ENCODE assay signal across 14 cellular contexts in the genomic region with DNA sequence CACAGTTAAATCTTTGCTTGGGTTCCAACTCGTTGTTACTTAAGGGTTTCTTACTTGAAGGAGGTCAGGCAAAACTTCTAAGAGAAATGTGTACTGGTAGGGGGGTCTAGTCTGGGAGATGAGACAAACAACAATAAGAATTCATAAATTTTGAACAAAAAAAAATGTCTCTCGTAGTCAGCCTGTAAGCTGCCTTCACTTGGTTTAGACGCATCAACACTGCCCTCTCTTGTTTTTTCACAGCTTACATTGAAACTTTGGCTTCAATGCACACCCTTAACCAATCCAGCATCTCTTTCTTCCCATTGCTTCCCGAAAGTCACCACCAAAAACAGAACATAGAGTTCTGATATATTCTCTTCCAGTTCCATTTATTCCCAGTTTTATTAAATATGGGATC.
DNase-seq lines count a peak whose midpoint lies in the region; ATAC-seq, FAIRE-seq and TF ChIP-seq lines count a peak whose summit lies in the region.
"Had no signal": no experiment of that assay in that cellular context is flagged by ENCODE, and none has a peak within 500 bp of the region (broad histone marks: within the 10 kb centered on the region; RNA-seq: fewer than 3 reads in every experiment).

No MANE protein-coding gene starts in this region.

- no TSS peak for BruUV-seq in HepG2 (replicated peaks; lab: Mats Ljungman, UMichigan)

- in situ Hi-C loops in HepG2 (cut with HindIII; ENCODE audit: extremely low pct_ligation_motif_present, low pct_unique_long_range_greater_than_20kb): loop anchor here (25.0 kb wide), 1 partner anchor 841 kb away; no protein-coding TSS in a partner anchor

- no peak overlapping the region for H3K9ac ChIP-seq in HepG2 (ENCODE audit: insufficient read depth, low read depth, low read length)

- no peaks in the 10 kb centered on the region for H3K79me2 ChIP-seq in HepG2 (ENCODE audit: insufficient read depth, low read length)

- DNase-seq in HepG2 (ENCODE audit: low spot score) (no peak), right lobe of liver (no peak), RPMI7951 (ENCODE audit: low read depth) (peak; percentile 3), fibroblast of pulmonary artery (ENCODE audit: low read depth) (peak; percentile 88), urothelium cell line (ENCODE audit: low spot score) (peak; percentile 14), NCI-H187 treated with DMSO at 0.1 percent for 48 hours (lab: John Stamatoyannopoulos, UW) (no peak), kidney glomerular epithelial cell (lab: John Stamatoyannopoulos, UW) (no peak)
- DNase-seq: activated CD8-positive, alpha-beta memory T cell treated with anti-CD3 and anti-CD28 coated beads for 24 hours; CD4-positive, alpha-beta T cell; left lung; NK-92 treated with Interleukin-12 subunit alpha and Interleukin-12 subunit beta, amount 100 ng/mL, for 24 hours had no signal

- no peaks in the 10 kb centered on the region for H3K36me3 ChIP-seq in HepG2 (replicated peaks in 1 of 2; ENCODE audit: control insufficient read depth in 1 of 2, insufficient read depth in 2 of 2, low read length in 2 of 2)
- H3K36me3 ChIP-seq in right lobe of liver: no peaks in the 10 kb centered on the region
- H3K36me3 ChIP-seq: left lung, thoracic aorta had no signal

- no peak overlapping the region for H2AFZ ChIP-seq in HepG2 (ENCODE audit: low read length)

- no peak overlapping the region for H3K27ac ChIP-seq in HepG2 (ENCODE audit: extremely low read length, insufficient read depth, low read length)
- no peak overlapping the region for H3K27ac ChIP-seq in right lobe of liver
- H3K27ac ChIP-seq: coronary artery, left lung, thoracic aorta had no signal

- no peak overlapping the region for H3K4me2 ChIP-seq in HepG2 (ENCODE audit: low read depth, low read length)

- no peaks in the 10 kb centered on the region for H4K20me1 ChIP-seq in HepG2 (ENCODE audit: insufficient read depth, low read length)

- 8% methylated on average over 4 of the region's 4 CpGs for WGBS in HepG2 (ENCODE audit: low lambda C conversion rate)
- WGBS in right lobe of liver (ENCODE audit: insufficient coverage, low coverage, low lambda C conversion rate, missing lambda C conversion rate): 20% methylated on average over 4 of the region's 4 CpGs

- POLR2A ChIA-PET in HepG2 (lab: Yijun Ruan, JAX): no interaction called here

- TF ChIP-seq CTCF in HepG2 (CRISPR knock-in tag; IDR thresholded peaks at IDR 0.05) (peak; percentile 43), right lobe of liver (IDR thresholded peaks at IDR 0.05) (no peak), fibroblast of pulmonary artery (IDR thresholded peaks at IDR 0.05; ENCODE audit: low read length, missing control alignments) (peak; percentile 62)

- H3K27me3 ChIP-seq in HepG2 (ENCODE audit: control insufficient read depth in 1 of 2, insufficient read depth in 2 of 2, low read length in 2 of 2) (no peaks in the 10 kb centered on the region), right lobe of liver (no peaks in the 10 kb centered on the region)
- H3K27me3 ChIP-seq: left lung had no signal

- FAIRE-seq in HepG2 (lab: Jason Lieb, UNC) (peak; percentile 18), urothelium cell line (lab: Jason Lieb, UNC) (no peak)

- ATAC-seq in HepG2: peak; percentile 60
- ATAC-seq in right lobe of liver: no peak
- no peak for ATAC-seq in GM21526 (IDR thresholded peaks at IDR 0.05; ENCODE audit: low FRiP score, unreplicated experiment)
- ATAC-seq: left lung had no signal

- TF ChIP-seq RAD21 in HepG2 (CRISPR knock-in tag; IDR thresholded peaks at IDR 0.05): no peak

- no peak for TF ChIP-seq EP300 in HepG2 (IDR thresholded peaks at IDR 0.05; ENCODE audit: low read depth in 2 of 2, low read length in 2 of 2)
- no peak for TF ChIP-seq EP300 in HepG2 (CRISPR knock-in tag; IDR thresholded peaks at IDR 0.05; ENCODE audit: borderline replicate concordance)

- TF ChIP-seq POLR2A in HepG2 (IDR thresholded peaks at IDR 0.05; ENCODE audit: insufficient read depth in 1 of 2, low read depth in 2 of 2, low read length in 2 of 2) (no peak), right lobe of liver (IDR thresholded peaks at IDR 0.05) (no peak)

- no peaks in the 10 kb centered on the region for H3K4me1 ChIP-seq in HepG2 (ENCODE audit: insufficient read depth, low read length)
- H3K4me1 ChIP-seq in right lobe of liver: no peaks in the 10 kb centered on the region
- H3K4me1 ChIP-seq: left lung had no signal

- CTCF ChIA-PET in HepG2 (lab: Yijun Ruan, JAX; ENCODE audit: low intra/inter-chr PET ratio, low total read pairs): no interaction called here

- intact Hi-C loops in HepG2 (cut with micrococcal nuclease; ENCODE audit: unreplicated experiment): loop anchor here (10.0 kb wide), 1 partner anchor 366 kb away; no protein-coding TSS in a partner anchor
- intact Hi-C loops in right lobe of liver (cut with DNase I): no loop called here

- no peak overlapping the region for H3K4me3 ChIP-seq in HepG2 (replicated peaks in 1 of 3; ENCODE audit: insufficient read depth in 1 of 3, low read depth in 2 of 3, low read length in 3 of 3)
- no peak overlapping the region for H3K4me3 ChIP-seq in right lobe of liver
- no peak overlapping the region for H3K4me3 ChIP-seq in fibroblast of pulmonary artery (replicated peaks; ENCODE audit: low read depth, low read length)
- H3K4me3 ChIP-seq: coronary artery, left lung, thoracic aorta had no signal

- H3K9me3 ChIP-seq in HepG2 (ENCODE audit: low read length): no peaks in the 10 kb centered on the region
- H3K9me3 ChIP-seq in right lobe of liver: no peaks in the 10 kb centered on the region
- H3K9me3 ChIP-seq: left lung, thoracic aorta had no signal

TF ChIP-seq in HepG2, 621 proteins besides CTCF, POLR2A, EP300 and RAD21:
- peak; percentile 58 for TF ChIP-seq STAG1 (CRISPR knock-in tag; IDR thresholded peaks at IDR 0.05)
- no peak for TF ChIP-seq ZFYVE20 (CRISPR knock-in tag; IDR thresholded peaks at IDR 0.05; ENCODE audit: borderline replicate concordance, low read depth)
- TF ChIP-seq, protein P1, sequence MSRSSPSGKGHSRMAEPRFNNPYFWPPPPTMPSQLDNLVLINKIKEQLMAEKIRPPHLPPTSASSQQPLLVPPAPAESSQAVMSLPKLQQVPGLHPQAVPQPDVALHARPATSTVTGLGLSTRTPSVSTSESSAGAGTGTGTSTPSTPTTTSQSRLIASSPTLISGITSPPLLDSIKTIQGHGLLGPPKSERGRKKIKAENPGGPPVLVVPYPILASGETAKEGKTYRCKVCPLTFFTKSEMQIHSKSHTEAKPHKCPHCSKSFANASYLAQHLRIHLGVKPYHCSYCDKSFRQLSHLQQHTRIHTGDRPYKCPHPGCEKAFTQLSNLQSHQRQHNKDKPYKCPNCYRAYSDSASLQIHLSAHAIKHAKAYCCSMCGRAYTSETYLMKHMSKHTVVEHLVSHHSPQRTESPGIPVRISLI (CRISPR knock-in tag; IDR thresholded peaks at IDR 0.05; ENCODE audit: borderline replicate concordance): no peak
- TF ChIP-seq GATA4 (IDR thresholded peaks at IDR 0.05; ENCODE audit: borderline replicate concordance, low read depth): no peak

Comparison
In these comparisons a context has a peak if more than half of its experiments do, and no peak if none do; other contexts are left out.
1. CTCF ChIP-seq: peak in HepG2 (single experiment) and fibroblast of pulmonary artery (single experiment); none in right lobe of liver (0 of 4).
2. DNase-seq: peak in RPMI7951 (single experiment), fibroblast of pulmonary artery (single experiment) and urothelium cell line (single experiment); none in HepG2 (single experiment), right lobe of liver (0 of 3), NCI-H187 treated with DMSO at 0.1 percent for 48 hours (single experiment) and kidney glomerular epithelial cell (single experiment).